25 cellular contexts compared by ENCODE assay signal in the genomic region with DNA sequence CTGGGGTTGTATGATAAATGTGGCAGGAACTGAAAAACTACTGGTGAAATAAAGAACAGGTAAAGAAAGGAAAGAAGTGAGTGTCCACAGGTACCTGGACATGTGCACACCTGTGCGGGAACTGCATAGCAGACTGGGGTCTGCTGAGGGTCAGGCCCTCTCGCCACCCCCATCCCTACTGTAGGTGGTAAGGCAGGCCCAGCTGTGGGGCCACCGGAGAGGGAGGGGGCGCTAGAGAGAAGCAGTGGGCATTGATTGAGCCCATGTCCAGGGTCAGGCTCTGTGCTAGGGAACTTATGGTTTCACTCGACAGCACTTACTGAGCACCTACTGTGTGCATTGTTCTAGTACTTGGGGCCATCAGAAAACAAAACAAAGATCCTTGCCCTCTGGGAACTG.
DNase-seq lines count a peak whose midpoint lies in the region; ATAC-seq and TF ChIP-seq lines count a peak whose summit lies in the region.
"Had no signal": no experiment of that assay in that cellular context is flagged by ENCODE, and none has a peak within 500 bp of the region (broad histone marks: within the 10 kb centered on the region; RNA-seq: fewer than 3 reads in every experiment).

No MANE protein-coding gene starts in this region.

- no peaks in the 10 kb centered on the region for H3K36me3 ChIP-seq in HCT116 (ENCODE audit: control insufficient read depth in 1 of 2, insufficient read depth in 2 of 2, low read length in 2 of 2)
- H3K36me3 ChIP-seq: heart left ventricle, lower lobe of right lung, ovary had no signal

- DNase-seq in activated CD4-positive, alpha-beta memory T cell treated with anti-CD3 and anti-CD28 coated beads, Interleukin-2, amount 10 ng/mL, durations not matched to agents 7 days and 5 days: peak; percentile 12
- no peak for DNase-seq in activated CD4-positive, alpha-beta memory T cell treated with anti-CD3 and anti-CD28 coated beads for 36 hours
- DNase-seq in HCT116 (ENCODE audit: low read depth, low spot score) (no peak), foreskin keratinocyte (no peak), progenitor cell of endocrine pancreas (ENCODE audit: low spot score, unreplicated experiment) (peak; percentile 8)
- no peak for DNase-seq in CD4-positive, alpha-beta T cell
- no peak for DNase-seq in stimulated activated naive CD8-positive, alpha-beta T cell treated with anti-CD3 and anti-CD28 coated beads, Interleukin-15, Interleukin-2, amounts not matched to agents 100 U/mL and 50 U/mL, for 24 hours
- DNase-seq: 8988T; activated B cell treated with CpG ODN at 0.5 μM for 24 hours; activated naive CD8-positive, alpha-beta T cell treated with anti-CD3 and anti-CD28 coated beads for 36 hours; DMS 273 treated with DMSO at 0.1 percent for 48 hours; GF-D8; heart left ventricle; lower lobe of right lung; NCI-H1417 treated with DMSO at 0.1 percent for 48 hours; NCI-H2171 treated with DMSO at 0.1 percent for 48 hours; NCI-H526 treated with DMSO at 0.1 percent for 48 hours; ovary; PC-3; stimulated activated CD4-positive, alpha-beta T cell treated with anti-CD3 and anti-CD28 coated beads, Interleukin-1b, Interleukin-23, amount 100 ng/mL, for 48 hours; stimulated activated naive CD4-positive, alpha-beta T cell treated with Interleukin-2 at 50 U/mL for 16 hours; trophoblast cell had no signal

- H3K4me1 ChIP-seq in HCT116 (ENCODE audit: control insufficient read depth in 1 of 2, insufficient read depth in 2 of 2, low read length in 2 of 2) (no peaks in the 10 kb centered on the region), foreskin keratinocyte (no peaks in the 10 kb centered on the region)
- H3K4me1 ChIP-seq: heart left ventricle, lower lobe of right lung had no signal

- no peaks in the 10 kb centered on the region for H4K20me1 ChIP-seq in HCT116 (ENCODE audit: insufficient read depth)

- CTCF ChIA-PET in activated CD4-positive, alpha-beta memory T cell treated with anti-CD3 and anti-CD28 coated beads, Interleukin-2, amount 10 ng/mL, durations not matched to agents 7 days and 5 days (lab: Charles Lee): no interaction called here
- CTCF ChIA-PET in activated CD4-positive, alpha-beta memory T cell treated with anti-CD3 and anti-CD28 coated beads for 36 hours (lab: Charles Lee): no interaction called here
- CTCF ChIA-PET in HCT116 (lab: Charles Lee): no interaction called here
- CTCF ChIA-PET in CD4-positive, alpha-beta T cell (lab: Charles Lee): no interaction called here

- no peak overlapping the region for H2AFZ ChIP-seq in HCT116 (ENCODE audit: low read depth, low read length, poor library complexity, severe bottlenecking)

- H3K27me3 ChIP-seq in HCT116 (ENCODE audit: insufficient read depth, low read length): no peaks in the 10 kb centered on the region
- peaks cover 2% of the 10 kb centered on the region for H3K27me3 ChIP-seq in foreskin keratinocyte
- no peaks in the 10 kb centered on the region for H3K27me3 ChIP-seq in CD4-positive, alpha-beta T cell (ENCODE audit: control insufficient read depth, insufficient read depth, low read length)
- H3K27me3 ChIP-seq: ovary had no signal

- no peaks in the 10 kb centered on the region for H3K9me3 ChIP-seq in HCT116 (ENCODE audit: control insufficient read depth in 1 of 2, insufficient read depth in 1 of 2, low read depth in 1 of 2, low read length in 2 of 2)
- no peaks in the 10 kb centered on the region for H3K9me3 ChIP-seq in CD4-positive, alpha-beta T cell (ENCODE audit: control insufficient read depth, low read length)
- H3K9me3 ChIP-seq: heart left ventricle, lower lobe of right lung, ovary had no signal

- no peaks in the 10 kb centered on the region for H3K79me2 ChIP-seq in HCT116 (ENCODE audit: insufficient read depth, low read length)

- TF ChIP-seq RAD21 in HCT116 (IDR thresholded peaks at IDR 0.05; ENCODE audit: low read depth): no peak

- intact Hi-C loops in activated CD4-positive, alpha-beta memory T cell treated with anti-CD3 and anti-CD28 coated beads for 36 hours (cut with micrococcal nuclease): no loop called here
- intact Hi-C loops in HCT116 (cut with micrococcal nuclease): no loop called here
- intact Hi-C loops in CD4-positive, alpha-beta T cell (cut with DNase I, micrococcal nuclease): no loop called here

- RAD21 ChIA-PET in HCT116 (lab: Charles Lee; ENCODE audit: low non-redundant PET in 1 of 2, low total read pairs in 2 of 2, uncharacterized antibody in 2 of 2, unreplicated experiment in 2 of 2): no interaction called here

- no peak overlapping the region for H3K9ac ChIP-seq in HCT116 (ENCODE audit: low read length)

- TF ChIP-seq POLR2A in HCT116 (IDR thresholded peaks at IDR 0.05; ENCODE audit: borderline replicate concordance, extremely low read depth, insufficient read depth, insufficient read length): no peak

- POLR2A ChIA-PET in activated CD4-positive, alpha-beta memory T cell treated with anti-CD3 and anti-CD28 coated beads, Interleukin-2, amount 10 ng/mL, durations not matched to agents 7 days and 5 days (lab: Charles Lee): no interaction called here
- POLR2A ChIA-PET in activated CD4-positive, alpha-beta memory T cell treated with anti-CD3 and anti-CD28 coated beads for 36 hours (lab: Charles Lee): no interaction called here
- POLR2A ChIA-PET in HCT116 (lab: Charles Lee): no interaction called here
- POLR2A ChIA-PET in CD4-positive, alpha-beta T cell (lab: Charles Lee): no interaction called here

- no peaks in the 10 kb centered on the region for H3K9me2 ChIP-seq in HCT116 (ENCODE audit: insufficient read depth)

- H3K4me3 Mint-ChIP-seq in activated CD4-positive, alpha-beta memory T cell treated with anti-CD3 and anti-CD28 coated beads, Interleukin-2, amount 10 ng/mL, durations not matched to agents 7 days and 5 days: no peak overlapping the region
- no peak overlapping the region for H3K4me3 Mint-ChIP-seq in activated CD4-positive, alpha-beta memory T cell treated with anti-CD3 and anti-CD28 coated beads for 36 hours
- no peak overlapping the region for H3K4me3 Mint-ChIP-seq in progenitor cell of endocrine pancreas (ENCODE audit: low read depth)
- H3K4me3 Mint-ChIP-seq in CD4-positive, alpha-beta T cell: no peak overlapping the region
- H3K4me3 Mint-ChIP-seq: activated B cell treated with CpG ODN at 0.5 μM for 24 hours; activated naive CD8-positive, alpha-beta T cell treated with anti-CD3 and anti-CD28 coated beads for 36 hours; activated T-helper 1 cell treated with anti-CD3 and anti-CD28 coated beads, Interleukin-12 subunit alpha, Interleukin-12 subunit beta, Interleukin-2, Interleukin-4 antibody, amounts not matched to agents 30 ng/mL and 10 ng/mL and 1 ng/mL, durations not matched to agents 14 hours and 24 hours and 36 hours had no signal

- TF ChIP-seq CTCF in HCT116 (IDR thresholded peaks at IDR 0.05 in 2 of 3, conservative IDR thresholded peaks at IDR 0.05 in 1 of 3; ENCODE audit: borderline replicate concordance in 1 of 3, insufficient read depth in 1 of 3, low read depth in 2 of 3, low read length in 2 of 3) (peak in 2 of 3 experiments; percentile 52; a peak in 4 of 6 replicates), foreskin keratinocyte (conservative IDR thresholded peaks at IDR 0.05) (peak; percentile 27), progenitor cell of endocrine pancreas (IDR thresholded peaks at IDR 0.05; ENCODE audit: unreplicated experiment) (no peak)
- no peak for TF ChIP-seq CTCF in CD4-positive, alpha-beta T cell (IDR thresholded peaks at IDR 0.05)

- H3K27ac ChIP-seq in HCT116 (ENCODE audit: low read depth, low read length) (no peak overlapping the region), foreskin keratinocyte (no peak overlapping the region)
- no peak overlapping the region for H3K27ac ChIP-seq in CD4-positive, alpha-beta T cell (ENCODE audit: low read depth, low read length)
- H3K27ac ChIP-seq: C4-2B, heart left ventricle, lower lobe of right lung, ovary had no signal

- no peak overlapping the region for H3K4me2 ChIP-seq in HCT116 (ENCODE audit: low read length)

- peak; percentile 74 for ATAC-seq in HCT116
- ATAC-seq in foreskin keratinocyte: no peak
- no peak for ATAC-seq in CD4-positive, alpha-beta T cell (ENCODE audit: poor library complexity)
- no peak for ATAC-seq in stimulated activated naive CD8-positive, alpha-beta T cell treated with anti-CD3 and anti-CD28 coated beads, Interleukin-15, Interleukin-2, amounts not matched to agents 100 U/mL and 50 U/mL, for 24 hours
- no peak for ATAC-seq in HG02885 (IDR thresholded peaks at IDR 0.05; ENCODE audit: poor library complexity, unreplicated experiment)
- ATAC-seq: heart left ventricle, lower lobe of right lung, PC-3 had no signal

- H3K36me3 Mint-ChIP-seq in activated CD4-positive, alpha-beta memory T cell treated with anti-CD3 and anti-CD28 coated beads, Interleukin-2, amount 10 ng/mL, durations not matched to agents 7 days and 5 days (ENCODE audit: low read depth): no peaks in the 10 kb centered on the region
- no peaks in the 10 kb centered on the region for H3K36me3 Mint-ChIP-seq in activated CD4-positive, alpha-beta memory T cell treated with anti-CD3 and anti-CD28 coated beads for 36 hours
- no peaks in the 10 kb centered on the region for H3K36me3 Mint-ChIP-seq in progenitor cell of endocrine pancreas (ENCODE audit: insufficient read depth)
- H3K36me3 Mint-ChIP-seq in CD4-positive, alpha-beta T cell (ENCODE audit: low read depth): no peaks in the 10 kb centered on the region
- H3K36me3 Mint-ChIP-seq: activated naive CD8-positive, alpha-beta T cell treated with anti-CD3 and anti-CD28 coated beads for 36 hours had no signal

- no peaks in the 10 kb centered on the region for H3K27me3 Mint-ChIP-seq in activated CD4-positive, alpha-beta memory T cell treated with anti-CD3 and anti-CD28 coated beads, Interleukin-2, amount 10 ng/mL, durations not matched to agents 7 days and 5 days
- peaks cover 7% of the 10 kb centered on the region for H3K27me3 Mint-ChIP-seq in activated CD4-positive, alpha-beta memory T cell treated with anti-CD3 and anti-CD28 coated beads for 36 hours
- peaks cover 11% of the 10 kb centered on the region for H3K27me3 Mint-ChIP-seq in progenitor cell of endocrine pancreas
- peaks cover 30% of the 10 kb centered on the region for H3K27me3 Mint-ChIP-seq in CD4-positive, alpha-beta T cell

- no TSS peak for BruUV-seq in HCT116 (replicated peaks; lab: Mats Ljungman, UMichigan)

- H3K27ac Mint-ChIP-seq in activated CD4-positive, alpha-beta memory T cell treated with anti-CD3 and anti-CD28 coated beads, Interleukin-2, amount 10 ng/mL, durations not matched to agents 7 days and 5 days: no peak overlapping the region
- no peak overlapping the region for H3K27ac Mint-ChIP-seq in activated CD4-positive, alpha-beta memory T cell treated with anti-CD3 and anti-CD28 coated beads for 36 hours
- H3K27ac Mint-ChIP-seq in progenitor cell of endocrine pancreas: no peak overlapping the region
- H3K27ac Mint-ChIP-seq in CD4-positive, alpha-beta T cell: no peak overlapping the region
- H3K27ac Mint-ChIP-seq: activated B cell treated with CpG ODN at 0.5 μM for 24 hours; activated naive CD8-positive, alpha-beta T cell treated with anti-CD3 and anti-CD28 coated beads for 36 hours; activated T-helper 1 cell treated with anti-CD3 and anti-CD28 coated beads, Interleukin-12 subunit alpha, Interleukin-12 subunit beta, Interleukin-2, Interleukin-4 antibody, amounts not matched to agents 30 ng/mL and 10 ng/mL and 1 ng/mL, durations not matched to agents 14 hours and 24 hours and 36 hours had no signal

- H3K4me3 ChIP-seq in HCT116 (replicated peaks in 1 of 2; ENCODE audit: low read depth in 1 of 2, low read length in 2 of 2): no peak overlapping the region
- H3K4me3 ChIP-seq: heart left ventricle, lower lobe of right lung, ovary had no signal

- no peaks in the 10 kb centered on the region for H3K4me1 Mint-ChIP-seq in activated CD4-positive, alpha-beta memory T cell treated with anti-CD3 and anti-CD28 coated beads, Interleukin-2, amount 10 ng/mL, durations not matched to agents 7 days and 5 days
- no peaks in the 10 kb centered on the region for H3K4me1 Mint-ChIP-seq in activated CD4-positive, alpha-beta memory T cell treated with anti-CD3 and anti-CD28 coated beads for 36 hours (ENCODE audit: low read depth)
- H3K4me1 Mint-ChIP-seq in progenitor cell of endocrine pancreas (ENCODE audit: low read depth): no peaks in the 10 kb centered on the region
- no peaks in the 10 kb centered on the region for H3K4me1 Mint-ChIP-seq in CD4-positive, alpha-beta T cell (ENCODE audit: low read depth)
- H3K4me1 Mint-ChIP-seq: activated B cell treated with CpG ODN at 0.5 μM for 24 hours; activated naive CD8-positive, alpha-beta T cell treated with anti-CD3 and anti-CD28 coated beads for 36 hours had no signal

- H3K9me3 Mint-ChIP-seq in activated CD4-positive, alpha-beta memory T cell treated with anti-CD3 and anti-CD28 coated beads, Interleukin-2, amount 10 ng/mL, durations not matched to agents 7 days and 5 days: no peaks in the 10 kb centered on the region
- no peaks in the 10 kb centered on the region for H3K9me3 Mint-ChIP-seq in activated CD4-positive, alpha-beta memory T cell treated with anti-CD3 and anti-CD28 coated beads for 36 hours
- no peaks in the 10 kb centered on the region for H3K9me3 Mint-ChIP-seq in progenitor cell of endocrine pancreas (ENCODE audit: low read depth)
- H3K9me3 Mint-ChIP-seq in CD4-positive, alpha-beta T cell: no peaks in the 10 kb centered on the region
- H3K9me3 Mint-ChIP-seq: activated B cell treated with CpG ODN at 0.5 μM for 24 hours; activated naive CD8-positive, alpha-beta T cell treated with anti-CD3 and anti-CD28 coated beads for 36 hours; activated T-helper 1 cell treated with anti-CD3 and anti-CD28 coated beads, Interleukin-12 subunit alpha, Interleukin-12 subunit beta, Interleukin-2, Interleukin-4 antibody, amounts not matched to agents 30 ng/mL and 10 ng/mL and 1 ng/mL, durations not matched to agents 14 hours and 24 hours and 36 hours had no signal

Comparison
In these comparisons a context has a peak if more than half of its experiments do, and no peak if none do; other contexts are left out.
1. DNase-seq: peak in activated CD4-positive, alpha-beta memory T cell treated with anti-CD3 and anti-CD28 coated beads, Interleukin-2, amount 10 ng/mL, durations not matched to agents 7 days and 5 days (single experiment) and progenitor cell of endocrine pancreas (single experiment); none in activated CD4-positive, alpha-beta memory T cell treated with anti-CD3 and anti-CD28 coated beads for 36 hours (single experiment), HCT116 (single experiment), foreskin keratinocyte (0 of 2), CD4-positive, alpha-beta T cell (0 of 10) and stimulated activated naive CD8-positive, alpha-beta T cell treated with anti-CD3 and anti-CD28 coated beads, Interleukin-15, Interleukin-2, amounts not matched to agents 100 U/mL and 50 U/mL, for 24 hours (single experiment).
2. CTCF ChIP-seq: peak in HCT116 (2 of 3) and foreskin keratinocyte (single experiment); none in progenitor cell of endocrine pancreas (single experiment) and CD4-positive, alpha-beta T cell (single experiment).